39 cellular contexts compared by ENCODE assay signal in genomic region chr3:128508852-128509251, GRCh38. TPM values are rescaled to one million over a fixed set of nuclear protein-coding genes. Genes with fewer than 3 reads are reported as not detected.
"Had no signal": no experiment of that assay in that cellular context is flagged by ENCODE, and none has a peak within 500 bp of the region (broad histone marks: within the 10 kb centered on the region; RNA-seq: fewer than 3 reads in every experiment).

No MANE protein-coding gene starts in this region.

- H2AFZ ChIP-seq: PC-9 had no signal

- H3K4me1 ChIP-seq: ascending aorta, SJCRH30 had no signal

- H3K4me3 Mint-ChIP-seq: activated CD4-positive, alpha-beta memory T cell treated with anti-CD3 and anti-CD28 coated beads, Interleukin-2, amount 10 ng/mL, durations not matched to agents 7 days and 5 days; activated CD8-positive, alpha-beta memory T cell treated with anti-CD3 and anti-CD28 coated beads, Interleukin-2, amount 10 ng/mL, durations not matched to agents 7 days and 5 days; activated naive CD4-positive, alpha-beta T cell treated with anti-CD3 and anti-CD28 coated beads, Interleukin-2, amount 50 U/mL, for 24 hours; activated naive CD8-positive, alpha-beta T cell treated with anti-CD3 and anti-CD28 coated beads, Interleukin-2, amount 10 ng/mL, durations not matched to agents 7 days and 5 days; activated T-cell treated with anti-CD3 and anti-CD28 coated beads, Interleukin-2, amount 50 U/mL, for 72 hours had no signal

- ATAC-seq: activated CD8-positive, alpha-beta memory T cell treated with anti-CD3 and anti-CD28 coated beads, Interleukin-2, amount 10 ng/mL, durations not matched to agents 7 days and 5 days; activated T-cell treated with anti-CD3 and anti-CD28 coated beads, Interleukin-2, amount 50 U/mL, for 72 hours had no signal

- DNase-seq: activated CD4-positive, alpha-beta memory T cell treated with anti-CD3 and anti-CD28 coated beads, Interleukin-2, amount 10 ng/mL, durations not matched to agents 7 days and 5 days; activated CD4-positive, alpha-beta T cell treated with anti-CD3 and anti-CD28 coated beads for 1 hour; activated CD4-positive, alpha-beta T cell treated with anti-CD3 and anti-CD28 coated beads for 48 hours; activated CD4-positive, CD25-positive, alpha-beta regulatory T cell; activated CD8-positive, alpha-beta memory T cell treated with anti-CD3 and anti-CD28 coated beads for 24 hours; activated CD8-positive, alpha-beta memory T cell treated with anti-CD3 and anti-CD28 coated beads, Interleukin-2, amount 10 ng/mL, durations not matched to agents 7 days and 5 days; activated CD8-positive, alpha-beta memory T cell treated with anti-CD3 and anti-CD28 coated beads, Interleukin-2, amount 50 U/mL, for 48 hours; activated gamma-delta T cell; activated naive CD4-positive, alpha-beta T cell treated with Interleukin-2 at 50 U/mL for 16 hours; activated naive CD8-positive, alpha-beta T cell treated with anti-CD3 and anti-CD28 coated beads, Interleukin-2, amount 10 ng/mL, durations not matched to agents 7 days and 5 days; activated T-cell treated with anti-CD3 and anti-CD28 coated beads, Interleukin-2, amount 50 U/mL, for 72 hours; amygdala; NCI-H1092 treated with DMSO at 0.1 percent for 48 hours; NCI-H1417; NCI-H146; NCI-H187; NCI-H2029 treated with DMSO at 0.1 percent for 48 hours; NCI-H2107; NCI-H2171; NCI-H2227 treated with DMSO at 0.1 percent for 48 hours; NCI-H446; NCI-H524 treated with DMSO at 0.1 percent for 48 hours; NCI-H748 treated with DMSO at 0.1 percent for 48 hours; PC-9; SHP77; SJCRH30; T1000; WERI-Rb-1 had no signal

- H3K36me3 Mint-ChIP-seq: activated CD8-positive, alpha-beta memory T cell treated with anti-CD3 and anti-CD28 coated beads, Interleukin-2, amount 10 ng/mL, durations not matched to agents 7 days and 5 days; activated naive CD8-positive, alpha-beta T cell treated with anti-CD3 and anti-CD28 coated beads, Interleukin-2, amount 10 ng/mL, durations not matched to agents 7 days and 5 days had no signal

- FAIRE-seq: RCC 7860 had no signal

- H3K36me3 ChIP-seq: ascending aorta, SJCRH30, WERI-Rb-1 had no signal

- H3K4me2 ChIP-seq: PC-9 had no signal

- H3K9me3 Mint-ChIP-seq: activated CD4-positive, alpha-beta memory T cell treated with anti-CD3 and anti-CD28 coated beads, Interleukin-2, amount 10 ng/mL, durations not matched to agents 7 days and 5 days had no signal

- H3K27me3 ChIP-seq: ascending aorta, SJCRH30 had no signal

- H3K27ac ChIP-seq: ascending aorta, PC-9, SJCRH30, SK-N-MC, WERI-Rb-1 had no signal

- H3K27ac Mint-ChIP-seq: activated CD4-positive, alpha-beta memory T cell treated with anti-CD3 and anti-CD28 coated beads, Interleukin-2, amount 10 ng/mL, durations not matched to agents 7 days and 5 days; activated CD8-positive, alpha-beta memory T cell treated with anti-CD3 and anti-CD28 coated beads, Interleukin-2, amount 10 ng/mL, durations not matched to agents 7 days and 5 days; activated naive CD4-positive, alpha-beta T cell treated with anti-CD3 and anti-CD28 coated beads, Interleukin-2, amount 50 U/mL, for 24 hours; activated naive CD8-positive, alpha-beta T cell treated with anti-CD3 and anti-CD28 coated beads, Interleukin-2, amount 10 ng/mL, durations not matched to agents 7 days and 5 days; activated T-cell treated with anti-CD3 and anti-CD28 coated beads, Interleukin-2, amount 50 U/mL, for 72 hours; activated T-helper 2 cell treated with anti-CD3 and anti-CD28 coated beads, Interferon-gamma antibody, Interleukin-2, Interleukin-4, amounts not matched to agents 10 μg/mL and 5 μg/mL and 100 μg/mL, durations not matched to agents 14 hours and 24 hours and 36 hours had no signal

- H3K4me3 ChIP-seq: ascending aorta, PC-9, SJCRH30, SK-N-MC had no signal

- H3K9me3 ChIP-seq: SJCRH30 had no signal

- H3K4me1 Mint-ChIP-seq: activated CD4-positive, alpha-beta memory T cell treated with anti-CD3 and anti-CD28 coated beads, Interleukin-2, amount 10 ng/mL, durations not matched to agents 7 days and 5 days; activated CD8-positive, alpha-beta memory T cell treated with anti-CD3 and anti-CD28 coated beads, Interleukin-2, amount 10 ng/mL, durations not matched to agents 7 days and 5 days; activated naive CD4-positive, alpha-beta T cell treated with anti-CD3 and anti-CD28 coated beads, Interleukin-2, amount 50 U/mL, for 24 hours; activated naive CD8-positive, alpha-beta T cell treated with anti-CD3 and anti-CD28 coated beads, Interleukin-2, amount 10 ng/mL, durations not matched to agents 7 days and 5 days had no signal

RNA-seq across cellular contexts. Expression of gene GATA2, which starts 15.9 kb away (rescaled TPM):
- total RNA-seq: activated naive CD8-positive, alpha-beta T cell treated with anti-CD3 and anti-CD28 coated beads, Interleukin-2, amount 10 ng/mL, durations not matched to agents 7 days and 5 days; OCI-LY7; T-helper 2 cell treated with Interferon-gamma antibody and Interleukin-4, amounts not matched to agents 100 ng/mL and 5 ng/mL, for 36 hours had no signal

RNA-seq across cellular contexts. Expression of gene DNAJB8, which starts 42.2 kb away (rescaled TPM):
- total RNA-seq: activated CD4-positive, alpha-beta memory T cell treated with anti-CD3 and anti-CD28 coated beads, Interleukin-2, amount 10 ng/mL, durations not matched to agents 7 days and 5 days; activated CD8-positive, alpha-beta memory T cell treated with anti-CD3 and anti-CD28 coated beads, Interleukin-2, amount 10 ng/mL, durations not matched to agents 7 days and 5 days; activated naive CD8-positive, alpha-beta T cell treated with anti-CD3 and anti-CD28 coated beads, Interleukin-2, amount 10 ng/mL, durations not matched to agents 7 days and 5 days; activated T-cell treated with anti-CD3 and anti-CD28 coated beads, Interleukin-2, amount 50 U/mL, for 72 hours; activated T-helper 2 cell treated with anti-CD3 and anti-CD28 coated beads, Interferon-gamma antibody, Interleukin-2, Interleukin-4, amounts not matched to agents 10 μg/mL and 5 μg/mL and 100 μg/mL, durations not matched to agents 14 hours and 24 hours and 36 hours; ascending aorta; cardiac septum; M059J; OCI-LY7; PC-9; SJCRH30; T-helper 1 cell treated with Interleukin-12 subunit alpha and Interleukin-12 subunit beta and Interleukin-4 antibody, amounts not matched to agents 30 ng/mL and 1 ng/mL, for 36 hours; T-helper 2 cell treated with Interferon-gamma antibody and Interleukin-4, amounts not matched to agents 100 ng/mL and 5 ng/mL, for 36 hours had no signal
- polyA plus RNA-seq: adipose tissue had no signal
